11 cellular contexts compared by ENCODE assay signal in the genomic region with DNA sequence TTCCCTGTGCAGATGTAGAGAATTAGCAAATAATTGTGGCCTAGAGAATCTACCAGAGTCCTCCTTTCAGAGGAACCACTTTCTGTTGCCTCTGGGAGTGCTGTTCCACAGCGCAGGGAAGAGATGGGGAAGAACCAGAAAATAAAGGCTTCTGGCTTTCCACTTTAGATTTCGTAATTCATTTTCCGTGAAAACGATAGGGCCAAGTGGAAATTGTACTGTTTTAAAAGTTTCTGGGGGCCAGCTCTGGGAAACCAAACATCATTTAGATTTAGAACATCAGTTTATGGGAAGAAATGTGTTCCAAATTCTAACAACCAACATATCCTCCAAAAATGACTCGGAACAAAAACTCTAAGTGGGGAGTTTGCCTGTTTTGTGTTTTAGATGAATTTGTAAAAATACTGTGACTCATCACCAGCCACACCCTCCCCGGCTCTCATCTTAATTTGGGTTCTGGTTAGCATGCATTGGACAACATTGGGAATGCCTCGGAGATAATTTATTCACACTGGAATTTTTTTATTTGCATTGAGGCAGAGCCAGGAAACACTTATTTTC.
A peak's percentile ranks its signal among the peaks of the same experiment; 100 is the strongest.
DNase-seq lines count a peak whose midpoint lies in the region; ATAC-seq and TF ChIP-seq lines count a peak whose summit lies in the region.
"Had no signal": no experiment of that assay in that cellular context is flagged by ENCODE, and none has a peak within 500 bp of the region (broad histone marks: within the 10 kb centered on the region; RNA-seq: fewer than 3 reads in every experiment).

No MANE protein-coding gene starts in this region.

- no peaks in the 10 kb centered on the region for H3K36me3 ChIP-seq in suprapubic skin

- no peaks in the 10 kb centered on the region for H3K27me3 Mint-ChIP-seq in WTC11 (ENCODE audit: low read depth)
- H3K27me3 Mint-ChIP-seq: activated CD4-positive, alpha-beta memory T cell treated with anti-CD3 and anti-CD28 coated beads for 36 hours had no signal

- no peak overlapping the region for H3K4me3 ChIP-seq in astrocyte of the cerebellum (ENCODE audit: low read depth, low read length)
- no peak overlapping the region for H3K4me3 ChIP-seq in right cardiac atrium (ENCODE audit: low read length)
- no peak overlapping the region for H3K4me3 ChIP-seq in suprapubic skin

- POLR2A ChIA-PET in WTC11 (lab: Charles Lee) = no interaction called here

- H3K4me1 ChIP-seq in right cardiac atrium (ENCODE audit: control insufficient read depth, insufficient read depth, low read length) (peaks cover 8% of the 10 kb centered on the region), suprapubic skin (peaks cover 44% of the 10 kb centered on the region)

- no peaks in the 10 kb centered on the region for H3K36me3 Mint-ChIP-seq in WTC11
- H3K36me3 Mint-ChIP-seq: activated CD4-positive, alpha-beta memory T cell treated with anti-CD3 and anti-CD28 coated beads for 36 hours had no signal

- H3K27ac ChIP-seq in right cardiac atrium (ENCODE audit: low read length) (no peak overlapping the region), suprapubic skin (peak overlapping the region; percentile 69)

- H3K27ac Mint-ChIP-seq in WTC11 = no peak overlapping the region
- H3K27ac Mint-ChIP-seq: activated CD4-positive, alpha-beta memory T cell treated with anti-CD3 and anti-CD28 coated beads for 36 hours had no signal

- TF ChIP-seq POLR2A in suprapubic skin (IDR thresholded peaks at IDR 0.05) = no peak

- no peak for TF ChIP-seq EP300 in suprapubic skin (IDR thresholded peaks at IDR 0.05)

- DNase-seq in HS-5 (ENCODE audit: low read depth) (peak; percentile 11), astrocyte of the cerebellum (ENCODE audit: low read depth) (no peak), right cardiac atrium (peak in 2 of 3 donors; percentile 26 to 66), suprapubic skin (ENCODE audit: low spot score in 2 of 2) (no peak), OCI-M2 (lab: John Stamatoyannopoulos, UW; ENCODE audit: unreplicated experiment) (no peak), NCI-H446 treated with DMSO at 0.1 percent for 48 hours (lab: John Stamatoyannopoulos, UW) (no peak), WTC11 (ENCODE audit: low spot score) (no peak)
- no peak for DNase-seq in stimulated activated CD4-positive, alpha-beta T cell treated with anti-CD3 and anti-CD28 coated beads, Interleukin-15, amount 100 ng/mL, for 24 hours
- DNase-seq: activated CD4-positive, alpha-beta memory T cell treated with anti-CD3 and anti-CD28 coated beads for 36 hours; kidney glomerular epithelial cell had no signal

- H3K27me3 ChIP-seq in right cardiac atrium (ENCODE audit: control insufficient read depth, insufficient read depth) = no peaks in the 10 kb centered on the region
- no peaks in the 10 kb centered on the region for H3K27me3 ChIP-seq in suprapubic skin

- ATAC-seq in right cardiac atrium = peak; percentile 76 to 79
- no peak for ATAC-seq in WTC11

- TF ChIP-seq CTCF in astrocyte of the cerebellum (IDR thresholded peaks at IDR 0.05; ENCODE audit: low read depth, low read length, missing control alignments) (peak; percentile 60), suprapubic skin (IDR thresholded peaks at IDR 0.05) (peak; percentile 54 to 59), WTC11 (IDR thresholded peaks at IDR 0.05) (no peak)

- H3K4me1 Mint-ChIP-seq in WTC11 = peaks cover 11% of the 10 kb centered on the region
- H3K4me1 Mint-ChIP-seq: central memory CD8-positive, alpha-beta T cell had no signal

- intact Hi-C loops in right cardiac atrium (cut with DNase I) = loop anchor here in 2 of 4 donors (10.0 kb wide), 1 partner anchor 162 kb away; no protein-coding TSS in a partner anchor

- WGBS in right cardiac atrium = 67% methylated on average over 7 of the region's 7 CpGs
- 35% methylated on average over 7 of the region's 7 CpGs for WGBS in suprapubic skin

- CTCF ChIA-PET in WTC11 (lab: Charles Lee) = no interaction called here

- no peaks in the 10 kb centered on the region for H3K9me3 Mint-ChIP-seq in WTC11
- H3K9me3 Mint-ChIP-seq: activated CD4-positive, alpha-beta memory T cell treated with anti-CD3 and anti-CD28 coated beads for 36 hours; central memory CD8-positive, alpha-beta T cell had no signal

- in situ Hi-C loops in astrocyte of the cerebellum (cut with HindIII; ENCODE audit: low sequenced_read_pairs) = no loop called here

- no peak overlapping the region for H3K4me3 Mint-ChIP-seq in WTC11
- H3K4me3 Mint-ChIP-seq: activated CD4-positive, alpha-beta memory T cell treated with anti-CD3 and anti-CD28 coated beads for 36 hours; central memory CD8-positive, alpha-beta T cell had no signal

- H3K9me3 ChIP-seq in right cardiac atrium (ENCODE audit: control insufficient read depth, low read length) (no peaks in the 10 kb centered on the region), suprapubic skin (no peaks in the 10 kb centered on the region)

TF ChIP-seq in WTC11, 78 proteins besides CTCF, POLR2A, EP300 and RAD21 (continues in another document):
- no peak for TF ChIP-seq MYBL2 (CRISPR knock-in tag; IDR thresholded peaks at IDR 0.05)
- TF ChIP-seq, protein P1, sequence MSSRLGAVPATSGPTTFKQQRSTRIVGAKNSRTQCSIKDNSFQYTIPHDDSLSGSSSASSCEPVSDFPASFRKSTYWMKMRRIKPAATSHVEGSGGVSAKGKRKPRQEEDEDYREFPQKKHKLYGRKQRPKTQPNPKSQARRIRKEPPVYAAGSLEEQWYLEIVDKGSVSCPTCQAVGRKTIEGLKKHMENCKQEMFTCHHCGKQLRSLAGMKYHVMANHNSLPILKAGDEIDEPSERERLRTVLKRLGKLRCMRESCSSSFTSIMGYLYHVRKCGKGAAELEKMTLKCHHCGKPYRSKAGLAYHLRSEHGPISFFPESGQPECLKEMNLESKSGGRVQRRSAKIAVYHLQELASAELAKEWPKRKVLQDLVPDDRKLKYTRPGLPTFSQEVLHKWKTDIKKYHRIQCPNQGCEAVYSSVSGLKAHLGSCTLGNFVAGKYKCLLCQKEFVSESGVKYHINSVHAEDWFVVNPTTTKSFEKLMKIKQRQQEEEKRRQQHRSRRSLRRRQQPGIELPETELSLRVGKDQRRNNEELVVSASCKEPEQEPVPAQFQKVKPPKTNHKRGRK (CRISPR knock-in tag; IDR thresholded peaks at IDR 0.05; ENCODE audit: borderline replicate concordance) = no peak
- TF ChIP-seq ZNF263 (CRISPR knock-in tag; IDR thresholded peaks at IDR 0.05; ENCODE audit: low read depth) = no peak
- TF ChIP-seq, protein P2, sequence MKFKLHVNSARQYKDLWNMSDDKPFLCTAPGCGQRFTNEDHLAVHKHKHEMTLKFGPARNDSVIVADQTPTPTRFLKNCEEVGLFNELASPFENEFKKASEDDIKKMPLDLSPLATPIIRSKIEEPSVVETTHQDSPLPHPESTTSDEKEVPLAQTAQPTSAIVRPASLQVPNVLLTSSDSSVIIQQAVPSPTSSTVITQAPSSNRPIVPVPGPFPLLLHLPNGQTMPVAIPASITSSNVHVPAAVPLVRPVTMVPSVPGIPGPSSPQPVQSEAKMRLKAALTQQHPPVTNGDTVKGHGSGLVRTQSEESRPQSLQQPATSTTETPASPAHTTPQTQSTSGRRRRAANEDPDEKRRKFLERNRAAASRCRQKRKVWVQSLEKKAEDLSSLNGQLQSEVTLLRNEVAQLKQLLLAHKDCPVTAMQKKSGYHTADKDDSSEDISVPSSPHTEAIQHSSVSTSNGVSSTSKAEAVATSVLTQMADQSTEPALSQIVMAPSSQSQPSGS (CRISPR knock-in tag; IDR thresholded peaks at IDR 0.05; ENCODE audit: borderline replicate concordance, low read depth) = no peak
- TF ChIP-seq, protein P3, sequence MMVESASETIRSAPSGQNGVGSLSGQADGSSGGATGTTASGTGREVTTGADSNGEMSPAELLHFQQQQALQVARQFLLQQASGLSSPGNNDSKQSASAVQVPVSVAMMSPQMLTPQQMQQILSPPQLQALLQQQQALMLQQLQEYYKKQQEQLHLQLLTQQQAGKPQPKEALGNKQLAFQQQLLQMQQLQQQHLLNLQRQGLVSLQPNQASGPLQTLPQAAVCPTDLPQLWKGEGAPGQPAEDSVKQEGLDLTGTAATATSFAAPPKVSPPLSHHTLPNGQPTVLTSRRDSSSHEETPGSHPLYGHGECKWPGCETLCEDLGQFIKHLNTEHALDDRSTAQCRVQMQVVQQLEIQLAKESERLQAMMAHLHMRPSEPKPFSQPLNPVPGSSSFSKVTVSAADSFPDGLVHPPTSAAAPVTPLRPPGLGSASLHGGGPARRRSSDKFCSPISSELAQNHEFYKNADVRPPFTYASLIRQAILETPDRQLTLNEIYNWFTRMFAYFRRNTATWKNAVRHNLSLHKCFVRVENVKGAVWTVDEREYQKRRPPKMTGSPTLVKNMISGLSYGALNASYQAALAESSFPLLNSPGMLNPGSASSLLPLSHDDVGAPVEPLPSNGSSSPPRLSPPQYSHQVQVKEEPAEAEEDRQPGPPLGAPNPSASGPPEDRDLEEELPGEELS (CRISPR knock-in tag; IDR thresholded peaks at IDR 0.05) = no peak
- TF ChIP-seq, protein P4, sequence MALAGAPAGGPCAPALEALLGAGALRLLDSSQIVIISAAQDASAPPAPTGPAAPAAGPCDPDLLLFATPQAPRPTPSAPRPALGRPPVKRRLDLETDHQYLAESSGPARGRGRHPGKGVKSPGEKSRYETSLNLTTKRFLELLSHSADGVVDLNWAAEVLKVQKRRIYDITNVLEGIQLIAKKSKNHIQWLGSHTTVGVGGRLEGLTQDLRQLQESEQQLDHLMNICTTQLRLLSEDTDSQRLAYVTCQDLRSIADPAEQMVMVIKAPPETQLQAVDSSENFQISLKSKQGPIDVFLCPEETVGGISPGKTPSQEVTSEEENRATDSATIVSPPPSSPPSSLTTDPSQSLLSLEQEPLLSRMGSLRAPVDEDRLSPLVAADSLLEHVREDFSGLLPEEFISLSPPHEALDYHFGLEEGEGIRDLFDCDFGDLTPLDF (CRISPR knock-in tag; IDR thresholded peaks at IDR 0.05) = no peak
- no peak for TF ChIP-seq ELF4 (CRISPR knock-in tag; IDR thresholded peaks at IDR 0.05; ENCODE audit: low read depth)
- TF ChIP-seq OVOL2 (CRISPR knock-in tag; IDR thresholded peaks at IDR 0.05; ENCODE audit: borderline replicate concordance) = no peak
- TF ChIP-seq NFYB (CRISPR knock-in tag; conservative IDR thresholded peaks at IDR 0.05; ENCODE audit: low read depth) = no peak
- TF ChIP-seq TP53 (CRISPR knock-in tag; IDR thresholded peaks at IDR 0.05) = no peak
- no peak for TF ChIP-seq NR2C2 (CRISPR knock-in tag; IDR thresholded peaks at IDR 0.05)
- TF ChIP-seq NFE2L1 (CRISPR knock-in tag; IDR thresholded peaks at IDR 0.05) = no peak
- TF ChIP-seq JUN (CRISPR knock-in tag; IDR thresholded peaks at IDR 0.05) = no peak

Comparison
In these comparisons a context has a peak if more than half of its experiments do, and no peak if none do; other contexts are left out.
1. DNase-seq: peak in HS-5 (single experiment) and right cardiac atrium (2 of 3); none in astrocyte of the cerebellum (single experiment), suprapubic skin (0 of 2), OCI-M2 (single experiment), NCI-H446 treated with DMSO at 0.1 percent for 48 hours (single experiment), stimulated activated CD4-positive, alpha-beta T cell treated with anti-CD3 and anti-CD28 coated beads, Interleukin-15, amount 100 ng/mL, for 24 hours (single experiment) and WTC11 (single experiment).